Comparison of ENCODE assay signal across 1 cellular context in genomic region chr5:10106806-10107205, GRCh38.
TF ChIP-seq lines count a peak whose summit lies in the region.

No MANE protein-coding gene starts in this region.

TF ChIP-seq in H1, 55 proteins besides CTCF, POLR2A, EP300 and RAD21 (continued from another document):
- TF ChIP-seq POU5F1 (IDR thresholded peaks at IDR 0.05; ENCODE audit: low read depth, low read length) (no peak), RXRA (IDR thresholded peaks at IDR 0.05; ENCODE audit: insufficient read depth, low read depth, low read length) (no peak), NRF1 (IDR thresholded peaks at IDR 0.05; ENCODE audit: low read depth, low read length) (no peak), TEAD4 (IDR thresholded peaks at IDR 0.05; ENCODE audit: low read depth, low read length) (no peak), USF2 (IDR thresholded peaks at IDR 0.05; ENCODE audit: low read length) (no peak), TAF1 (IDR thresholded peaks at IDR 0.05; ENCODE audit: low read depth, low read length) (no peak), SIN3A (conservative IDR thresholded peaks at IDR 0.05 in 1 of 2, IDR thresholded peaks at IDR 0.05 in 1 of 2; ENCODE audit: low read depth in 1 of 2, low read length in 2 of 2) (no peak)
TF ChIP-seq in H1: peak in this region for 0.
